Comparison of ENCODE assay signal across 14 cellular contexts in the genomic region with DNA sequence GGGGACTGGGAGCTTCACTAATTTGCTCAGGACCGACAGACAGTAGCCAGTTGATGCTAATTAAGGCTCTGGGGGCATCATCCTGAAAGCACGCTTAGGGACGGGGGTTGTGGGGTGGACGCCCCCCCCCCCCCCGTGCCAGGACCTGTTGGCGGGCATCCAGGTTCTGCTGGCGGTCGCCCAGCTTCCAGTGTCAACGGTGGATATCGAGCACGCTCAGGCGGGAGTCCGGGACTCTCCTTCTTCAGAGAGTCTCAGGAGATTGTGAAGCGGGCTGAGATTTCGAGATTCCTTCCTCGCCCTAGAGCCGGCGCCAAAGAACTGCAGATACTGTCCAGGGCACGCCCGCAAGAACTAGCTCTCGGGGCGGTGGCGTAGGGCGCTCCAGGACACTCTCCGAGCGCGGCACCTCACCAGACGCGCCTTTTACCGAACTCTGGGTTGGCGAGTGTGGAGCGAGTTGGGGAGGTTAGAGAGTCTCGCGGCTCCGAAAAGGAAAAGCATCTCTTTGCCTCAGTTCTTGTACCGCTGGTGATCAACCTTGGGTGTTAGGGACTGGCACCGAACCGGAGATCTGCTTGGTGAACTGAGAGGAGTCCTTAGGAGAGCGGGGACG. TPM values are rescaled to one million over a fixed set of nuclear protein-coding genes. Genes with fewer than 3 reads are reported as not detected.
DNase-seq lines count a peak whose midpoint lies in the region; ATAC-seq and TF ChIP-seq lines count a peak whose summit lies in the region.
"Had no signal": no experiment of that assay in that cellular context is flagged by ENCODE, and none has a peak within 500 bp of the region (broad histone marks: within the 10 kb centered on the region; RNA-seq: fewer than 3 reads in every experiment).

No MANE protein-coding gene starts in this region.

- ATAC-seq in GM19397 (IDR thresholded peaks at IDR 0.05; ENCODE audit: unreplicated experiment): no peak
- ATAC-seq: HCT116 had no signal

- H3K9me3 ChIP-seq in skeletal muscle satellite cell (replicated peaks; ENCODE audit: low read length): peaks cover 4% of the 10 kb centered on the region

- H3K4me1 Mint-ChIP-seq in T-helper 1 cell treated with Interleukin-12 subunit alpha and Interleukin-12 subunit beta and Interleukin-4 antibody, amounts not matched to agents 30 μg/mL and 1 μg/mL, for 36 hours (ENCODE audit: low read depth): peaks cover 13% of the 10 kb centered on the region
- peaks cover 9% of the 10 kb centered on the region for H3K4me1 Mint-ChIP-seq in glutamatergic neuron (ENCODE audit: low read depth, unreplicated experiment)

- no peak overlapping the region for H3K9ac ChIP-seq in skeletal muscle satellite cell (ENCODE audit: low read depth, low read length)

- no peak overlapping the region for H3K4me3 ChIP-seq in skeletal muscle satellite cell (ENCODE audit: low read length)

- no peak overlapping the region for H3K27ac Mint-ChIP-seq in T-helper 1 cell treated with Interleukin-12 subunit alpha and Interleukin-12 subunit beta and Interleukin-4 antibody, amounts not matched to agents 30 μg/mL and 1 μg/mL, for 36 hours
- no peak overlapping the region for H3K27ac Mint-ChIP-seq in glutamatergic neuron (ENCODE audit: unreplicated experiment)
- H3K27ac Mint-ChIP-seq: immature natural killer cell had no signal

- peaks cover 92% of the 10 kb centered on the region for H3K27me3 Mint-ChIP-seq in T-helper 1 cell treated with Interleukin-12 subunit alpha and Interleukin-12 subunit beta and Interleukin-4 antibody, amounts not matched to agents 30 μg/mL and 1 μg/mL, for 36 hours (ENCODE audit: low read depth)
- H3K27me3 Mint-ChIP-seq in glutamatergic neuron (ENCODE audit: unreplicated experiment): peaks cover 49% of the 10 kb centered on the region

- H3K36me3 ChIP-seq in skeletal muscle satellite cell (ENCODE audit: insufficient read depth, low read length): no peaks in the 10 kb centered on the region

- H3K9me3 Mint-ChIP-seq in T-helper 1 cell treated with Interleukin-12 subunit alpha and Interleukin-12 subunit beta and Interleukin-4 antibody, amounts not matched to agents 30 μg/mL and 1 μg/mL, for 36 hours: no peaks in the 10 kb centered on the region
- H3K9me3 Mint-ChIP-seq in glutamatergic neuron (ENCODE audit: unreplicated experiment): peaks cover 9% of the 10 kb centered on the region

- H3K36me3 Mint-ChIP-seq in T-helper 1 cell treated with Interleukin-12 subunit alpha and Interleukin-12 subunit beta and Interleukin-4 antibody, amounts not matched to agents 30 μg/mL and 1 μg/mL, for 36 hours (ENCODE audit: low read depth): no peaks in the 10 kb centered on the region
- no peaks in the 10 kb centered on the region for H3K36me3 Mint-ChIP-seq in glutamatergic neuron (ENCODE audit: unreplicated experiment)

- H3K4me2 ChIP-seq in skeletal muscle satellite cell (ENCODE audit: low read length): peak overlapping the region; percentile 45

- DNase-seq in T-helper 1 cell: no peak
- peak; percentile 35 for DNase-seq in NCI-H1105 treated with DMSO at 0.1 percent for 48 hours (lab: John Stamatoyannopoulos, UW)
- no peak for DNase-seq in glutamatergic neuron
- DNase-seq in NCI-H1436 (lab: John Stamatoyannopoulos, UW): no peak
- no peak for DNase-seq in NCI-H345 (lab: John Stamatoyannopoulos, UW)
- DNase-seq: amygdala; immature natural killer cell; NCI-H510A treated with DMSO at 0.1 percent for 48 hours; stimulated activated naive CD4-positive, alpha-beta T cell had no signal

- H3K27me3 ChIP-seq in skeletal muscle satellite cell (ENCODE audit: control insufficient read depth, insufficient read depth, low read length): peaks cover 99% of the 10 kb centered on the region

- no peak for TF ChIP-seq CTCF in glutamatergic neuron (IDR thresholded peaks at IDR 0.05; ENCODE audit: partially characterized antibody, unreplicated experiment)

- H3K4me1 ChIP-seq in skeletal muscle satellite cell (ENCODE audit: control insufficient read depth, insufficient read depth, low read length): peaks cover 11% of the 10 kb centered on the region

- H3K4me3 Mint-ChIP-seq in T-helper 1 cell treated with Interleukin-12 subunit alpha and Interleukin-12 subunit beta and Interleukin-4 antibody, amounts not matched to agents 30 μg/mL and 1 μg/mL, for 36 hours: peak overlapping the region; percentile 14
- peak overlapping the region; percentile 31 for H3K4me3 Mint-ChIP-seq in glutamatergic neuron (ENCODE audit: unreplicated experiment)
- H3K4me3 Mint-ChIP-seq: immature natural killer cell had no signal

RNA-seq across cellular contexts. Expression of gene RAX, which starts 5.6 kb away (rescaled TPM):
- not detected for total RNA-seq in glutamatergic neuron (ENCODE audit: unreplicated experiment)
- total RNA-seq in skeletal muscle satellite cell (2012; rRNA removed): not detected in 2 replicates
- total RNA-seq: LHCN-M2 had no signal

RNA-seq across cellular contexts. Expression of gene GRP, which starts 47.7 kb away (rescaled TPM):
- total RNA-seq in glutamatergic neuron (ENCODE audit: unreplicated experiment): not detected
- not detected in 2 replicates for total RNA-seq in skeletal muscle satellite cell (2012; rRNA removed)
- total RNA-seq: LHCN-M2 had no signal

RNA-seq across cellular contexts. Expression of gene CPLX4, which starts 50.8 kb away (rescaled TPM):
- not detected for total RNA-seq in glutamatergic neuron (ENCODE audit: unreplicated experiment)
- total RNA-seq in skeletal muscle satellite cell (2012; rRNA removed): not detected in 2 replicates
- total RNA-seq: LHCN-M2 had no signal
